ENCODE assay signal across 9 cellular contexts in genomic region chr2:19363474-19363778, GRCh38. TPM values are rescaled to one million over a fixed set of nuclear protein-coding genes. Genes with fewer than 3 reads are reported as not detected.
A peak's percentile ranks its signal among the peaks of the same experiment; 100 is the strongest.
DNase-seq lines count a peak whose midpoint lies in the region; ATAC-seq, FAIRE-seq and TF ChIP-seq lines count a peak whose summit lies in the region.
"Had no signal": no experiment of that assay in that cellular context is flagged by ENCODE, and none has a peak within 500 bp of the region (broad histone marks: within the 10 kb centered on the region; RNA-seq: fewer than 3 reads in every experiment).

No MANE protein-coding gene starts in this region.

- no peaks in the 10 kb centered on the region for H3K9me3 Mint-ChIP-seq in naive thymus-derived CD8-positive, alpha-beta T cell
- H3K9me3 Mint-ChIP-seq: activated naive CD4-positive, alpha-beta T cell treated with anti-CD3 and anti-CD28 coated beads, Interleukin-2, amount 50 U/mL, for 72 hours had no signal

- peak overlapping the region; percentile 88 to 97 (median 95) for H3K4me3 Mint-ChIP-seq in naive thymus-derived CD8-positive, alpha-beta T cell

- TF ChIP-seq EP300 in A549 (IDR thresholded peaks at IDR 0.05), result no peak

- TF ChIP-seq CTCF in A549 (IDR thresholded peaks at IDR 0.05) (no peak), dorsolateral prefrontal cortex (IDR thresholded peaks at IDR 0.05 in 54 of 56, conservative IDR thresholded peaks at IDR 0.05 in 2 of 56; ENCODE audit: low read depth in 1 of 56, partially characterized antibody in 56 of 56) (no peak)

- H3K4me2 ChIP-seq in A549, result peak overlapping the region; percentile 95

- peaks cover 9% of the 10 kb centered on the region for H3K4me1 ChIP-seq in A549
- peaks cover 12% of the 10 kb centered on the region; the same call in 1 of the 2 replicates for H3K4me1 ChIP-seq in HUES48 (ENCODE audit: control insufficient read depth, insufficient read depth, low read length)

- no peak for TF ChIP-seq POLR2A in A549 (IDR thresholded peaks at IDR 0.05; ENCODE audit: low read length)

- DNase-seq in A549 (ENCODE audit: low read depth in 1 of 2, low spot score in 1 of 2), result no peak
- DNase-seq in dorsolateral prefrontal cortex, result no peak
- no peak for DNase-seq in naive thymus-derived CD8-positive, alpha-beta T cell
- DNase-seq in OCI-M1 (lab: John Stamatoyannopoulos, UW), result no peak
- DNase-seq in NCI-H1092 treated with DMSO at 0.1 percent for 48 hours (lab: John Stamatoyannopoulos, UW), result no peak
- DNase-seq in MV-4-11 (lab: John Stamatoyannopoulos, UW), result no peak
- DNase-seq in NCI-H2081 (lab: John Stamatoyannopoulos, UW), result no peak

- 31% methylated on average over 20 of the region's 20 CpGs for whole genome bisulfite sequencing in A549 (ENCODE audit: missing lambda C conversion rate)

- H3K27me3 ChIP-seq in HUES48 (ENCODE audit: control insufficient read depth, insufficient read depth, low read length) (peaks cover 96% of the 10 kb centered on the region), dorsolateral prefrontal cortex (peaks cover 4 to 73% (median 62%) of the 10 kb centered on the region in 45 donors)

- H3K9me3 ChIP-seq in A549 (no peaks in the 10 kb centered on the region), HUES48 (ENCODE audit: control insufficient read depth, insufficient read depth, low read length) (no peaks in the 10 kb centered on the region)

- H3K4me3 ChIP-seq in A549 (peak overlapping the region; percentile 67), HUES48 (ENCODE audit: low read depth, low read length) (peak overlapping the region; percentile 52), dorsolateral prefrontal cortex (peak overlapping the region in 54 of 59 donors; percentile 14 to 69 (median 53))

- H3K27ac ChIP-seq in A549 (peak overlapping the region; percentile 73 to 76), HUES48 (ENCODE audit: low read depth, low read length) (no peak overlapping the region), dorsolateral prefrontal cortex (peak overlapping the region in 1 of 59 donors; percentile 18)

- H3K36me3 ChIP-seq in HUES48 (ENCODE audit: control insufficient read depth, insufficient read depth, low read length), result no peaks in the 10 kb centered on the region

- peak in 1 of 2 experiments; percentile 5; a peak in 3 of 6 replicates for ATAC-seq in A549
- ATAC-seq in naive thymus-derived CD8-positive, alpha-beta T cell, result no peak

- CTCF ChIA-PET in A549 (lab: Yijun Ruan, JAX), result interaction anchor here (0.6 to 1.6 kb wide), 29 partner anchors 9 to 1564 kb away, joined by 3 to 13 read pairs (median 3); no protein-coding TSS in a partner anchor

- POLR2A ChIA-PET in A549 (lab: Yijun Ruan, JAX), result interaction anchor here (0.7 kb wide), 1 partner anchor 385 kb away, joined by 5 read pairs; no protein-coding TSS in a partner anchor
- POLR2A ChIA-PET in naive thymus-derived CD8-positive, alpha-beta T cell (lab: Charles Lee), result interaction anchor here (0.7 to 1.2 kb wide), 3 partner anchors 9 to 16 kb away, joined by 3 to 4 read pairs (median 4); no protein-coding TSS in a partner anchor

- H3K4me1 Mint-ChIP-seq in naive thymus-derived CD8-positive, alpha-beta T cell, result peaks cover 23 to 44% (median 39%) of the 10 kb centered on the region in 4 donors

- intact Hi-C loops in dorsolateral prefrontal cortex (cut with DNase I), result loop anchor here (2.0 to 10.0 kb wide), 7 partner anchors 504 to 976 kb away; partner anchors contain the start of gene RDH14 (in 1 of the 2)

- TF ChIP-seq RAD21 in A549 (conservative IDR thresholded peaks at IDR 0.05 in 1 of 2, IDR thresholded peaks at IDR 0.05 in 1 of 2), result no peak

- peaks cover 10 to 47% (median 27%) of the 10 kb centered on the region in 5 donors for H3K27me3 Mint-ChIP-seq in naive thymus-derived CD8-positive, alpha-beta T cell

- FAIRE-seq in A549 (lab: Jason Lieb, UNC), result no peak

- H3K9ac ChIP-seq in HUES48 (ENCODE audit: low read depth, low read length), result no peak overlapping the region

- peak overlapping the region in 7 of 10 donors; percentile 42 to 94 (median 72) for H3K27ac Mint-ChIP-seq in naive thymus-derived CD8-positive, alpha-beta T cell

- no peaks in the 10 kb centered on the region for H3K36me3 Mint-ChIP-seq in naive thymus-derived CD8-positive, alpha-beta T cell

TF ChIP-seq in A549, 52 proteins besides CTCF, POLR2A, EP300 and RAD21:
- TF ChIP-seq GATA3 (IDR thresholded peaks at IDR 0.05; ENCODE audit: borderline replicate concordance) (no peak), HDAC2 (IDR thresholded peaks at IDR 0.05) (no peak), TFCP2L1 (CRISPR knock-in tag; IDR thresholded peaks at IDR 0.05) (no peak), EHMT2 (IDR thresholded peaks at IDR 0.05; ENCODE audit: low read depth) (no peak), RNF2 (IDR thresholded peaks at IDR 0.05; ENCODE audit: borderline replicate concordance, low read depth) (no peak), SMC3 (IDR thresholded peaks at IDR 0.05) (no peak), JUN (IDR thresholded peaks at IDR 0.05) (no peak), E2F6 (IDR thresholded peaks at IDR 0.05; ENCODE audit: borderline replicate concordance, low read depth) (no peak), HOXB5 (CRISPR knock-in tag; IDR thresholded peaks at IDR 0.05) (no peak), CHD4 (IDR thresholded peaks at IDR 0.05; ENCODE audit: borderline replicate concordance) (no peak), FOSB (CRISPR knock-in tag; IDR thresholded peaks at IDR 0.05) (no peak), CHD2 (IDR thresholded peaks at IDR 0.05; ENCODE audit: low read length, partially characterized antibody) (no peak), FOXS1 (CRISPR knock-in tag; IDR thresholded peaks at IDR 0.05) (no peak), POLR2AphosphoS2 (conservative IDR thresholded peaks at IDR 0.05; ENCODE audit: low read length) (no peak)
TF ChIP-seq in A549: peak in this region for 0.

RNA-seq across cellular contexts. Expression of gene OSR1, which starts 5.0 kb away (rescaled TPM):
- polyA plus RNA-seq in A549 (2011; rRNA removed) (1.5 and 1.8 TPM in 2 replicates), A549 (2017; fragmentation: RNase III; extraction: RNeasy Plus Mini Kit Qiagen cat#74134 plus additional on column Dnase treatment) (3.9 to 4.5 TPM (median 4.4 TPM) in 3 replicates)
- polyA plus RNA-seq in A549 (2012; cell fraction: cytosol; rRNA removed), result 3.7 and 4.4 TPM in 2 replicates
- 6.4 and 8.1 TPM in 2 replicates for polyA plus RNA-seq in A549 (2012; cell fraction: nucleus; rRNA removed)
- polyA minus RNA-seq in A549 (2011; rRNA and poly(A)+ RNA removed), result 1.6 and 1.7 TPM in 2 replicates
- 10 to 100 TPM in 2 of 120 experiments, 1 to 10 TPM in 62, under 1 TPM in 52, not detected in 4; 0.20 to 10.9 (median 1.1) TPM for total RNA-seq in dorsolateral prefrontal cortex
- total RNA-seq in naive thymus-derived CD8-positive, alpha-beta T cell, result not detected
- not detected for polyA plus RNA-seq in naive thymus-derived CD8-positive, alpha-beta T cell
- total RNA-seq: activated naive CD4-positive, alpha-beta T cell treated with anti-CD3 and anti-CD28 coated beads, Interleukin-2, amount 50 U/mL, for 72 hours had no signal
